19 cellular contexts compared by ENCODE assay signal in genomic region chr9:72946318-72946717, GRCh38. TPM values are rescaled to one million over a fixed set of nuclear protein-coding genes. Genes with fewer than 3 reads are reported as not detected.
"Had no signal": no experiment of that assay in that cellular context is flagged by ENCODE, and none has a peak within 500 bp of the region (broad histone marks: within the 10 kb centered on the region; RNA-seq: fewer than 3 reads in every experiment).

No MANE protein-coding gene starts in this region.

- H2AFZ ChIP-seq: parathyroid adenoma had no signal

- H3K36me3 ChIP-seq: heart left ventricle, left lung, prostate gland, stomach, upper lobe of left lung, uterus had no signal

- H3K4me1 ChIP-seq: parathyroid adenoma, prostate gland, uterus had no signal

- H3K79me2 ChIP-seq: parathyroid adenoma had no signal

- H3K4me3 ChIP-seq: heart left ventricle, left lung, lung, prostate gland, stomach, upper lobe of left lung, uterus had no signal

- H3K9me3 ChIP-seq: heart left ventricle, left lung, prostate gland, stomach, upper lobe of left lung, uterus had no signal

- ATAC-seq: effector memory CD8-positive, alpha-beta T cell; heart left ventricle; left lung; naive thymus-derived CD4-positive, alpha-beta T cell; sciatic nerve had no signal

- H3K27ac ChIP-seq: left lung, parathyroid adenoma, prostate gland, upper lobe of left lung had no signal

- H3K27me3 ChIP-seq: heart left ventricle, left lung, stomach, upper lobe of left lung, uterus had no signal

- H3K9ac ChIP-seq: parathyroid adenoma had no signal

- DNase-seq: effector memory CD8-positive, alpha-beta T cell; erythroblast; heart left ventricle; left lung; mesenchymal stem cell; naive thymus-derived CD4-positive, alpha-beta T cell; nephron progenitor cell; retina; small intestine; stimulated activated CD4-positive, alpha-beta T cell treated with anti-CD3 and anti-CD28 coated beads, Interleukin-12 subunit alpha, Interleukin-12 subunit beta, amount 100 ng/mL, for 4 hours; stimulated activated naive CD4-positive, alpha-beta T cell; stomach; substantia nigra; upper lobe of left lung; uterus had no signal

RNA-seq across cellular contexts. Expression of gene ALDH1A1, which starts 6.5 kb away (rescaled TPM):
- polyA plus RNA-seq: naive thymus-derived CD4-positive, alpha-beta T cell had no signal
